ENCODE assay signal across 29 cellular contexts in the genomic region with DNA sequence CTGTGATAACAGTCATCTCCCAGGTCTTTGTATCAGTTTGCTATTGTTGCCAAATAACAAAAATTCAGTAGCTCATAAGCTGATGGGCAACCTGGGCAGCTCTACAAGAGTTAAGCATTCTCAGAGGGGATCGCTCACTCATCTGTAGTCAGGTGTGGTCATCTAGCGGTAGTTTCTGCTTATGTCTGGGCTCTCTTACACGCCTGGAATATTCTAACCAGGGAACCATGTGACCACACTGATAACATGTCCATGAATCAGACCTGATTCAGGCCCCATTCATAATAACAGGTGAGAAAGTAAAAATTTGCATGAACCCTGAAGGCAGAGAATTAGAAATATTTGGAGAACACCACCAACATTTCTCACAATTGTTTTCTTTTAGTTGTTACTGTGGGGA.
"Had no signal": no experiment of that assay in that cellular context is flagged by ENCODE, and none has a peak within 500 bp of the region (broad histone marks: within the 10 kb centered on the region; RNA-seq: fewer than 3 reads in every experiment).

No MANE protein-coding gene starts in this region.

- DNase-seq: activated CD4-positive, alpha-beta memory T cell treated with anti-CD3 and anti-CD28 coated beads for 36 hours; activated CD4-positive, alpha-beta T cell treated with anti-CD3 and anti-CD28 coated beads for 36 hours; activated CD4-positive, alpha-beta T cell treated with anti-CD3 and anti-CD28 coated beads, Interleukin-2, amount 10 ng/mL, durations not matched to agents 24 days and 14 days; activated CD4-positive, CD25-positive, alpha-beta regulatory T cell; activated CD4-positive, CD25-positive, alpha-beta regulatory T cell treated with anti-CD3 and anti-CD28 coated beads, Interleukin-2, amount 50 U/mL, for 72 hours; activated CD8-positive, alpha-beta memory T cell treated with anti-CD3 and anti-CD28 coated beads, Interleukin-2, amount 10 ng/mL, durations not matched to agents 7 days and 5 days; activated CD8-positive, alpha-beta memory T cell treated with anti-CD3 and anti-CD28 coated beads, Interleukin-2, amount 50 U/mL, for 4 hours; activated CD8-positive, alpha-beta T cell treated with anti-CD3 and anti-CD28 coated beads, Interleukin-2, amount 10 ng/mL, durations not matched to agents 7 days and 5 days; activated effector memory CD4-positive, alpha-beta T cell treated with anti-CD3 and anti-CD28 coated beads, Interleukin-2, amount 50 U/mL, for 16 hours; activated naive CD4-positive, alpha-beta T cell treated with anti-CD3 and anti-CD28 coated beads for 36 hours; activated naive CD8-positive, alpha-beta T cell treated with anti-CD3 and anti-CD28 coated beads for 36 hours; activated naive CD8-positive, alpha-beta T cell treated with anti-CD3 and anti-CD28 coated beads, Interleukin-2, amount 50 U/mL, for 24 hours; activated T-cell treated with anti-CD3 and anti-CD28 coated beads, Interleukin-2, amount 50 U/mL, for 1 hour; activated T-cell treated with anti-CD3 and anti-CD28 coated beads, Interleukin-2, amount 50 U/mL, for 48 hours; adrenal gland; amygdala; aorta; body of pancreas; dorsolateral prefrontal cortex; effector memory CD4-positive, alpha-beta T cell; endodermal cell; erythroblast; foreskin melanocyte; heart right ventricle; T-helper 1 cell; T-helper 2 cell had no signal

- H3K36me3 ChIP-seq: adrenal gland, esophagus muscularis mucosa, gastroesophageal sphincter, heart right ventricle had no signal

- H3K4me1 ChIP-seq: adrenal gland, body of pancreas, esophagus muscularis mucosa, gastroesophageal sphincter, heart right ventricle had no signal

- H3K9me3 ChIP-seq: body of pancreas, esophagus muscularis mucosa, gastroesophageal sphincter, heart right ventricle had no signal

- H3K27ac ChIP-seq: adrenal gland, body of pancreas, coronary artery, dorsolateral prefrontal cortex, esophagus muscularis mucosa, gastroesophageal sphincter, heart right ventricle had no signal

- ATAC-seq: activated CD4-positive, alpha-beta T cell treated with anti-CD3 and anti-CD28 coated beads for 36 hours; activated CD8-positive, alpha-beta memory T cell treated with anti-CD3 and anti-CD28 coated beads, Interleukin-2, amount 10 ng/mL, durations not matched to agents 7 days and 5 days; activated CD8-positive, alpha-beta T cell treated with anti-CD3 and anti-CD28 coated beads, Interleukin-2, amount 10 ng/mL, durations not matched to agents 7 days and 5 days; activated naive CD8-positive, alpha-beta T cell treated with anti-CD3 and anti-CD28 coated beads, Interleukin-2, amount 50 U/mL, for 24 hours; body of pancreas; gastroesophageal sphincter; heart right ventricle had no signal

- H3K27me3 ChIP-seq: adrenal gland, body of pancreas, dorsolateral prefrontal cortex, esophagus muscularis mucosa, gastroesophageal sphincter, heart right ventricle had no signal

- H3K4me3 ChIP-seq: adrenal gland, body of pancreas, coronary artery, dorsolateral prefrontal cortex, esophagus muscularis mucosa, gastroesophageal sphincter, heart right ventricle had no signal
